In the genomic region with DNA sequence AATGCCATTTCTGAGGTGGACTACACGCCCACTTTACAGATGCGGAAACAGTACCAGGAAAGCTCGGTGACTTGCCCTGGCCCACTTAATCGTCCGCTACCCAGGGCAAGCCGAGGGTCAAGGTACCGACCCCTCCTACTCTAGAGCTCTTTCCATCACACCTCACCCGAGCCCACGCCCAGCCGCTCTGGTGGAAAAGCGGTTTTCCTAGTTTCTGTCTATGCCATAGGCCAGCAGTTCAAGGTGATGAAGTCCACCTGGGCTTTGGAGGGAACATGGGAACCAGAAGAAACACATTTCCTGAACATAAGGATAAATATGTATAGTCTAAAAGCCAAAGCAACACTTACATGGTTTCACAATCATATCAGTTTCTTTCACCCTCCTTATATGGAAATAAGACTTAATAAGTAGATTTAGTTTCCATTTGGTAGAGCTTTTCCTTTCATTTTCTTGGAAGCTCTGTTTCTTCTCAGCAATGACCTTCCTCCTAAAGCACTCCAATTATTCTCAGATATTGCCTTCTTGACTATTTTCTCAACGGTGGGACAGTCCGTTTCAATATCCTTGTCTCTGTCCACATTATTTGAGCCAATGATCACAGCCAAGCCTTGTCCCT, we compare ENCODE assay signal across 7 cellular contexts. TPM values are rescaled to one million over a fixed set of nuclear protein-coding genes. Genes with fewer than 3 reads are reported as not detected.
DNase-seq lines count a peak whose midpoint lies in the region; ATAC-seq lines count a peak whose summit lies in the region.

No MANE protein-coding gene starts in this region.

- peaks cover 10% of the 10 kb centered on the region for H3K4me1 Mint-ChIP-seq in T-helper 17 cell

- H3K36me3 Mint-ChIP-seq in T-helper 17 cell (ENCODE audit: low read depth): peaks cover 12% of the 10 kb centered on the region

- no peak overlapping the region for H3K27ac ChIP-seq in skin epidermis
- H3K27ac ChIP-seq in SJCRH30: no peak overlapping the region

- ATAC-seq in T-helper 17 cell: no peak

- H3K27me3 ChIP-seq in H7 (ENCODE audit: control insufficient read depth, insufficient read depth, low read length) (peaks cover 30% of the 10 kb centered on the region), SJCRH30 (no peaks in the 10 kb centered on the region)

- no peaks in the 10 kb centered on the region for H3K9me3 ChIP-seq in T-helper 17 cell (ENCODE audit: control insufficient read depth, low read length, poor library complexity, severe bottlenecking)
- no peaks in the 10 kb centered on the region for H3K9me3 ChIP-seq in SJCRH30 (replicated peaks)

- H3K36me3 ChIP-seq in H7 (replicated peaks; ENCODE audit: control insufficient read depth, insufficient read depth, low read length) (no peaks in the 10 kb centered on the region), SJCRH30 (no peaks in the 10 kb centered on the region)

- H3K27me3 Mint-ChIP-seq in T-helper 17 cell: peaks cover 61% of the 10 kb centered on the region

- H3K27ac Mint-ChIP-seq in T-helper 17 cell: no peak overlapping the region

- no peaks in the 10 kb centered on the region for H3K4me1 ChIP-seq in SJCRH30

- H3K4me3 ChIP-seq in H7 (ENCODE audit: insufficient read depth, low read depth, low read length) (peak overlapping the region; percentile 50), skin epidermis (peak overlapping the region; percentile 18 to 47 (median 34)), SJCRH30 (no peak overlapping the region)

- peak overlapping the region; percentile 74 for H3K4me3 Mint-ChIP-seq in T-helper 17 cell

- DNase-seq in H7 (peak; percentile 55), T-helper 17 cell (no peak), germinal center (ENCODE audit: low spot score) (peak; percentile 32), anterior cingulate cortex (lab: John Stamatoyannopoulos, UW) (no peak), HUDEP-2 (lab: John Stamatoyannopoulos, UW; ENCODE audit: unreplicated experiment in 76 of 76) (no peak), SJCRH30 (no peak)

RNA-seq across cellular contexts. Expression of a gene that starts 0.6 kb away (rescaled TPM):
- total RNA-seq in H7 (2014; rRNA removed; shearing (Covaris generic)): 1.0 TPM in 1 of 2 replicates, not detected in the other
- total RNA-seq in T-helper 17 cell: not detected
- total RNA-seq in SJCRH30 (2014; rRNA removed; shearing (Covaris generic)): not detected in 2 replicates

Comparison
In these comparisons a context has a peak if more than half of its experiments do, and no peak if none do; other contexts are left out.
1. DNase-seq: peak in H7 (single experiment) and germinal center (single experiment); none in T-helper 17 cell (0 of 3), anterior cingulate cortex (0 of 58), HUDEP-2 (0 of 76) and SJCRH30 (0 of 2).